Comparison of ENCODE assay signal across 1 cellular context in the genomic region with DNA sequence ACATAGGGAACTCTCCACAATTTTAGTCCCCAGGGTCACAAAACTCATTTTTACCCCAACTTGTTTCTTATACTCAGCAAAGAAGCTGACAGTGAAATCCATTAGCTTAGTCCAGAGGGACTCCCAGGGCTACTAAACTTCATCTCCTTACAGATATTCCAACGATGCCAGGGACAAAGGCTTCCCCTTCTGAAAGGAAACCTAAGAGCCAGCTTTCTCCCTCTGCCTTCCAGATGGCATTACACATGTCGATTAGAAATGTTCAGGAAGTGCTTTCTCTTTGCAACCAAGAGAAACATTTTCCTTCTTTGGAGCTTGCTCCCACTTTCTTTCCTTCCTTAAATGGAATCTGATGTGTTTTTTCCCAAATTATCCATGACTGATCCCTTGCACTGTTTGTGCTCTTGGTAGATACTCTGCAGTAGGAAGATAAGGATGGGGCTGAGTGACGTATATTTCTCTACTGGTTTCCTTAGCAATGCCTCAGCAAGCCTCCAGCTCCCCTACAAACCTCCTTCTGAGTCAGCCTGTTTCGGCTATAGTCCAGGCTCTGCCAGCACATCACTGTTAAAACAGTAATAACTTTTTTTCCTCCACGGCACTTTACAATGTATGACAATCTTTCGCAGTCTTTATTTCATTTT.
TF ChIP-seq lines count a peak whose summit lies in the region.

No MANE protein-coding gene starts in this region.

TF ChIP-seq in K562, 482 proteins besides CTCF, POLR2A, EP300 and RAD21 (continued from another document):
- TF ChIP-seq, protein P1, sequence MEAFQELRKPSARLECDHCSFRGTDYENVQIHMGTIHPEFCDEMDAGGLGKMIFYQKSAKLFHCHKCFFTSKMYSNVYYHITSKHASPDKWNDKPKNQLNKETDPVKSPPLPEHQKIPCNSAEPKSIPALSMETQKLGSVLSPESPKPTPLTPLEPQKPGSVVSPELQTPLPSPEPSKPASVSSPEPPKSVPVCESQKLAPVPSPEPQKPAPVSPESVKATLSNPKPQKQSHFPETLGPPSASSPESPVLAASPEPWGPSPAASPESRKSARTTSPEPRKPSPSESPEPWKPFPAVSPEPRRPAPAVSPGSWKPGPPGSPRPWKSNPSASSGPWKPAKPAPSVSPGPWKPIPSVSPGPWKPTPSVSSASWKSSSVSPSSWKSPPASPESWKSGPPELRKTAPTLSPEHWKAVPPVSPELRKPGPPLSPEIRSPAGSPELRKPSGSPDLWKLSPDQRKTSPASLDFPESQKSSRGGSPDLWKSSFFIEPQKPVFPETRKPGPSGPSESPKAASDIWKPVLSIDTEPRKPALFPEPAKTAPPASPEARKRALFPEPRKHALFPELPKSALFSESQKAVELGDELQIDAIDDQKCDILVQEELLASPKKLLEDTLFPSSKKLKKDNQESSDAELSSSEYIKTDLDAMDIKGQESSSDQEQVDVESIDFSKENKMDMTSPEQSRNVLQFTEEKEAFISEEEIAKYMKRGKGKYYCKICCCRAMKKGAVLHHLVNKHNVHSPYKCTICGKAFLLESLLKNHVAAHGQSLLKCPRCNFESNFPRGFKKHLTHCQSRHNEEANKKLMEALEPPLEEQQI (IDR thresholded peaks at IDR 0.05): 0 out of 2 replicates have a peak, but pooled peaks have one; percentile 19
